Comparison of ENCODE assay signal across 2 cellular contexts in genomic region chr7:129173861-129174260, GRCh38. TPM values are rescaled to one million over a fixed set of nuclear protein-coding genes. Genes with fewer than 3 reads are reported as not detected.
"Had no signal": no experiment of that assay in that cellular context is flagged by ENCODE, and none has a peak within 500 bp of the region (broad histone marks: within the 10 kb centered on the region; RNA-seq: fewer than 3 reads in every experiment).

No MANE protein-coding gene starts in this region.

RNA-seq across cellular contexts. Expression of gene SMO, which starts 14.6 kb away (rescaled TPM):
- polyA plus RNA-seq: immature natural killer cell; naive thymus-derived CD4-positive, alpha-beta T cell had no signal
